29 cellular contexts compared by ENCODE assay signal in genomic region chr1:39727932-39728317, GRCh38. TPM values are rescaled to one million over a fixed set of nuclear protein-coding genes. Genes with fewer than 3 reads are reported as not detected.
DNase-seq lines count a peak whose midpoint lies in the region; ATAC-seq, FAIRE-seq and TF ChIP-seq lines count a peak whose summit lies in the region.
"Had no signal": no experiment of that assay in that cellular context is flagged by ENCODE, and none has a peak within 500 bp of the region (broad histone marks: within the 10 kb centered on the region; RNA-seq: fewer than 3 reads in every experiment).

No MANE protein-coding gene starts in this region.

- H3K27ac ChIP-seq in neuronal stem cell (replicated peaks; ENCODE audit: low read length), result no peak overlapping the region
- H3K27ac ChIP-seq: esophagus squamous epithelium, gastrocnemius medialis, neutrophil, skin epidermis, thoracic aorta had no signal

- no peak overlapping the region for H2BK12ac ChIP-seq in neuronal stem cell (ENCODE audit: low read length)

- peaks cover 39% of the 10 kb centered on the region for H3K27me3 Mint-ChIP-seq in activated naive CD4-positive, alpha-beta T cell treated with anti-CD3 and anti-CD28 coated beads, Interleukin-2, amount 50 U/mL, for 24 hours
- H3K27me3 Mint-ChIP-seq in activated T-helper 1 cell treated with anti-CD3 and anti-CD28 coated beads, Interleukin-12 subunit alpha, Interleukin-12 subunit beta, Interleukin-2, Interleukin-4 antibody, amounts not matched to agents 30 ng/mL and 10 ng/mL and 1 ng/mL, durations not matched to agents 14 hours and 24 hours and 36 hours (ENCODE audit: insufficient read depth), result peaks cover 31% of the 10 kb centered on the region

- no peak overlapping the region for H3K14ac ChIP-seq in neuronal stem cell (ENCODE audit: low read length)

- H3K27me3 ChIP-seq in neuronal stem cell (ENCODE audit: control insufficient read depth in 3 of 3, insufficient read depth in 3 of 3, low read depth in 1 of 3, low read length in 3 of 3), result peaks cover 0 to 77% (median 17%) of the 10 kb centered on the region in 3 experiments

- no peak overlapping the region for H3K4me3 ChIP-seq in neuronal stem cell (ENCODE audit: low read length in 2 of 2)
- H3K4me3 ChIP-seq: esophagus squamous epithelium, gastrocnemius medialis, skin epidermis, thoracic aorta had no signal

- no peak overlapping the region for H3K4me3 Mint-ChIP-seq in activated naive CD4-positive, alpha-beta T cell treated with anti-CD3 and anti-CD28 coated beads, Interleukin-2, amount 50 U/mL, for 24 hours
- H3K4me3 Mint-ChIP-seq in activated T-helper 1 cell treated with anti-CD3 and anti-CD28 coated beads, Interleukin-12 subunit alpha, Interleukin-12 subunit beta, Interleukin-2, Interleukin-4 antibody, amounts not matched to agents 30 ng/mL and 10 ng/mL and 1 ng/mL, durations not matched to agents 14 hours and 24 hours and 36 hours, result peak overlapping the region; percentile 37
- H3K4me3 Mint-ChIP-seq: brain; stimulated activated effector memory CD8-positive, alpha-beta T cell treated with anti-CD3 and anti-CD28 coated beads, Interleukin-12 subunit alpha, Interleukin-12 subunit beta, amount 100 ng/mL, for 72 hours had no signal

- H3K36me3 ChIP-seq in neuronal stem cell (replicated peaks in 1 of 2; ENCODE audit: control insufficient read depth in 2 of 2, insufficient read depth in 2 of 2, low read length in 2 of 2), result no peaks in the 10 kb centered on the region
- H3K36me3 ChIP-seq: esophagus squamous epithelium, gastrocnemius medialis, neutrophil, thoracic aorta had no signal

- intact Hi-C loops in activated T-helper 1 cell treated with anti-CD3 and anti-CD28 coated beads, Interleukin-12 subunit alpha, Interleukin-12 subunit beta, Interleukin-2, Interleukin-4 antibody, amounts not matched to agents 30 ng/mL and 10 ng/mL and 1 ng/mL, durations not matched to agents 14 hours and 24 hours and 36 hours (cut with micrococcal nuclease), result loop anchor here (10.0 kb wide), 1 partner anchor 323 kb away; no protein-coding TSS in a partner anchor

- H3K4me1 ChIP-seq in neuronal stem cell (ENCODE audit: control insufficient read depth in 2 of 2, insufficient read depth in 1 of 2, low read depth in 1 of 2, low read length in 2 of 2), result peaks cover 0 to 3% of the 10 kb centered on the region in 2 donors
- H3K4me1 ChIP-seq: esophagus squamous epithelium had no signal

- ATAC-seq in activated naive CD4-positive, alpha-beta T cell treated with anti-CD3 and anti-CD28 coated beads, Interleukin-2, amount 50 U/mL, for 72 hours, result no peak
- ATAC-seq in HG02870 (IDR thresholded peaks at IDR 0.05; ENCODE audit: unreplicated experiment), result no peak
- ATAC-seq: gastrocnemius medialis; PC-3; stimulated activated effector memory CD8-positive, alpha-beta T cell treated with anti-CD3 and anti-CD28 coated beads, Interleukin-12 subunit alpha, Interleukin-12 subunit beta, amount 100 ng/mL, for 72 hours had no signal

- no peak overlapping the region for H2BK120ac ChIP-seq in neuronal stem cell (ENCODE audit: low read depth, low read length)

- peak overlapping the region; percentile 38 for H3K18ac ChIP-seq in neuronal stem cell (ENCODE audit: low read length)

- no peaks in the 10 kb centered on the region for H3K9me3 ChIP-seq in neuronal stem cell (replicated peaks in 1 of 2; ENCODE audit: control insufficient read depth in 2 of 2, insufficient read depth in 1 of 2, low read depth in 1 of 2, low read length in 2 of 2)
- H3K9me3 ChIP-seq: esophagus squamous epithelium, gastrocnemius medialis, neutrophil, thoracic aorta had no signal

- peaks cover 8% of the 10 kb centered on the region for H3K4me1 Mint-ChIP-seq in activated naive CD4-positive, alpha-beta T cell treated with anti-CD3 and anti-CD28 coated beads, Interleukin-2, amount 50 U/mL, for 24 hours
- H3K4me1 Mint-ChIP-seq in activated T-helper 1 cell treated with anti-CD3 and anti-CD28 coated beads, Interleukin-12 subunit alpha, Interleukin-12 subunit beta, Interleukin-2, Interleukin-4 antibody, amounts not matched to agents 30 ng/mL and 10 ng/mL and 1 ng/mL, durations not matched to agents 14 hours and 24 hours and 36 hours (ENCODE audit: low read depth), result peaks cover 31% of the 10 kb centered on the region

- H3K27ac Mint-ChIP-seq in activated naive CD4-positive, alpha-beta T cell treated with anti-CD3 and anti-CD28 coated beads, Interleukin-2, amount 50 U/mL, for 24 hours, result peak overlapping the region; percentile 30
- H3K27ac Mint-ChIP-seq in activated naive CD4-positive, alpha-beta T cell treated with anti-CD3 and anti-CD28 coated beads, Interleukin-2, amount 50 U/mL, for 72 hours, result peak overlapping the region in 1 of 2 donors; percentile 29
- H3K27ac Mint-ChIP-seq in activated T-helper 1 cell treated with anti-CD3 and anti-CD28 coated beads, Interleukin-12 subunit alpha, Interleukin-12 subunit beta, Interleukin-2, Interleukin-4 antibody, amounts not matched to agents 30 ng/mL and 10 ng/mL and 1 ng/mL, durations not matched to agents 14 hours and 24 hours and 36 hours, result peak overlapping the region; percentile 29
- H3K27ac Mint-ChIP-seq: activated T-helper 2 cell treated with anti-CD3 and anti-CD28 coated beads, Interferon-gamma antibody, Interleukin-2, Interleukin-4, amounts not matched to agents 10 μg/mL and 5 μg/mL and 100 μg/mL, durations not matched to agents 14 hours and 24 hours and 36 hours; brain; stimulated activated effector memory CD8-positive, alpha-beta T cell treated with anti-CD3 and anti-CD28 coated beads, Interleukin-12 subunit alpha, Interleukin-12 subunit beta, amount 100 ng/mL, for 72 hours had no signal

- peak overlapping the region; percentile 60 for H3K9ac ChIP-seq in neuronal stem cell (ENCODE audit: low read depth, low read length, poor library complexity)

- no peaks in the 10 kb centered on the region for H3K36me3 Mint-ChIP-seq in activated naive CD4-positive, alpha-beta T cell treated with anti-CD3 and anti-CD28 coated beads, Interleukin-2, amount 50 U/mL, for 24 hours
- peaks cover 0 to 6% of the 10 kb centered on the region in 2 donors for H3K36me3 Mint-ChIP-seq in activated naive CD4-positive, alpha-beta T cell treated with anti-CD3 and anti-CD28 coated beads, Interleukin-2, amount 50 U/mL, for 72 hours
- H3K36me3 Mint-ChIP-seq in activated T-helper 1 cell treated with anti-CD3 and anti-CD28 coated beads, Interleukin-12 subunit alpha, Interleukin-12 subunit beta, Interleukin-2, Interleukin-4 antibody, amounts not matched to agents 30 ng/mL and 10 ng/mL and 1 ng/mL, durations not matched to agents 14 hours and 24 hours and 36 hours (ENCODE audit: low read depth), result no peaks in the 10 kb centered on the region
- H3K36me3 Mint-ChIP-seq: brain; stimulated activated effector memory CD8-positive, alpha-beta T cell treated with anti-CD3 and anti-CD28 coated beads, Interleukin-12 subunit alpha, Interleukin-12 subunit beta, amount 100 ng/mL, for 72 hours had no signal

- H2AK5ac ChIP-seq in neuronal stem cell (ENCODE audit: low read depth, low read length), result no peak overlapping the region

- no peak overlapping the region for H2AFZ ChIP-seq in neuronal stem cell (ENCODE audit: low read length)

- no peak for DNase-seq in activated naive CD4-positive, alpha-beta T cell treated with anti-CD3 and anti-CD28 coated beads, Interleukin-2, amount 50 U/mL, for 72 hours (ENCODE audit: low spot score in 2 of 2)
- no peak for DNase-seq in GM12892 (ENCODE audit: insufficient read length)
- no peak for DNase-seq in activated T-helper 1 cell treated with anti-CD3 and anti-CD28 coated beads, Interleukin-12 subunit alpha, Interleukin-12 subunit beta, Interleukin-2, Interleukin-4 antibody, amounts not matched to agents 30 ng/mL and 10 ng/mL and 1 ng/mL, durations not matched to agents 14 hours and 24 hours and 36 hours (ENCODE audit: low spot score)
- no peak for DNase-seq in neuronal stem cell (ENCODE audit: low spot score)
- DNase-seq in MV-4-11 (lab: John Stamatoyannopoulos, UW), result no peak
- DNase-seq in GM20000 (ENCODE audit: low spot score), result no peak
- DNase-seq: activated CD4-positive, alpha-beta T cell treated with anti-CD3 and anti-CD28 coated beads for 1 hour; effector CD8-positive, alpha-beta T cell; esophagus squamous epithelium; gastrocnemius medialis; GF-D8; NCI-H1092 treated with DMSO at 0.1 percent for 48 hours; NCI-H2029 treated with DMSO at 0.1 percent for 48 hours; NCI-H82; PC-3; SHP77; stimulated activated CD4-positive, alpha-beta T cell treated with anti-CD3 and anti-CD28 coated beads, Interleukin-1b, Interleukin-23, amount 100 ng/mL, for 48 hours; SW 1271 had no signal

- H4K91ac ChIP-seq in neuronal stem cell (ENCODE audit: low read depth, low read length, poor library complexity), result no peak overlapping the region

- H3K79me1 ChIP-seq in neuronal stem cell (ENCODE audit: low read depth, low read length), result no peaks in the 10 kb centered on the region

- H2BK5ac ChIP-seq in neuronal stem cell (ENCODE audit: low read length), result no peak overlapping the region

- no CpG with 5 or more reads among the region's 14 CpGs for WGBS in neuronal stem cell (ENCODE audit: extremely low coverage in 2 of 2, insufficient read length in 2 of 2, insufficient replicate concordance in 1 of 2), 2 donors

- H3K9me3 Mint-ChIP-seq in activated naive CD4-positive, alpha-beta T cell treated with anti-CD3 and anti-CD28 coated beads, Interleukin-2, amount 50 U/mL, for 24 hours, result no peaks in the 10 kb centered on the region
- H3K9me3 Mint-ChIP-seq in activated naive CD4-positive, alpha-beta T cell treated with anti-CD3 and anti-CD28 coated beads, Interleukin-2, amount 50 U/mL, for 72 hours, result no peaks in the 10 kb centered on the region
- no peaks in the 10 kb centered on the region for H3K9me3 Mint-ChIP-seq in activated T-helper 1 cell treated with anti-CD3 and anti-CD28 coated beads, Interleukin-12 subunit alpha, Interleukin-12 subunit beta, Interleukin-2, Interleukin-4 antibody, amounts not matched to agents 30 ng/mL and 10 ng/mL and 1 ng/mL, durations not matched to agents 14 hours and 24 hours and 36 hours
- H3K9me3 Mint-ChIP-seq: activated T-helper 2 cell treated with anti-CD3 and anti-CD28 coated beads, Interferon-gamma antibody, Interleukin-2, Interleukin-4, amounts not matched to agents 10 μg/mL and 5 μg/mL and 100 μg/mL, durations not matched to agents 14 hours and 24 hours and 36 hours; stimulated activated effector memory CD8-positive, alpha-beta T cell treated with anti-CD3 and anti-CD28 coated beads, Interleukin-12 subunit alpha, Interleukin-12 subunit beta, amount 100 ng/mL, for 72 hours had no signal

- H4K8ac ChIP-seq in neuronal stem cell (ENCODE audit: low read depth, low read length), result no peak overlapping the region

- H3K23ac ChIP-seq in neuronal stem cell (ENCODE audit: low read depth, low read length, poor library complexity), result no peak overlapping the region

- TF ChIP-seq CTCF in GM20000 (IDR thresholded peaks at IDR 0.05; ENCODE audit: extremely low read depth, missing control alignments), result no peak

- no peak overlapping the region for H3K4me2 ChIP-seq in neuronal stem cell (ENCODE audit: insufficient read depth, low read length, poor library complexity, severe bottlenecking)

- FAIRE-seq in GM12892 (lab: Jason Lieb, UNC), result peak; percentile 83
- FAIRE-seq: keratinocyte had no signal

- TF ChIP-seq POLR2A in GM12892 (IDR thresholded peaks at IDR 0.05; ENCODE audit: low read depth, low read length), result no peak

- no peak overlapping the region for H3K4ac ChIP-seq in neuronal stem cell (ENCODE audit: low read length)

- H2BK15ac ChIP-seq in neuronal stem cell (ENCODE audit: low read length), result no peak overlapping the region

RNA-seq across cellular contexts. Expression of gene PPIE, which starts 10.8 kb away (rescaled TPM):
- total RNA-seq in activated naive CD4-positive, alpha-beta T cell treated with anti-CD3 and anti-CD28 coated beads, Interleukin-2, amount 50 U/mL, for 72 hours, result 10 to 100 TPM; 70.6 to 79.5 TPM
- 78.6 TPM for polyA plus RNA-seq in GM12892 (2012; ENCODE audit: missing spikeins)
- 68.1 and 75.0 TPM in 2 replicates for total RNA-seq in activated T-helper 1 cell treated with anti-CD3 and anti-CD28 coated beads, Interleukin-12 subunit alpha, Interleukin-12 subunit beta, Interleukin-2, Interleukin-4 antibody, amounts not matched to agents 30 ng/mL and 10 ng/mL and 1 ng/mL, durations not matched to agents 14 hours and 24 hours and 36 hours
- polyA plus RNA-seq in neuronal stem cell (2013, experiment 1 of 2), result 49.7 TPM
- polyA plus RNA-seq in neuronal stem cell (2013, experiment 2 of 2), result 46.8 TPM

RNA-seq across cellular contexts. Expression of gene HPCAL4, which starts 36.7 kb away (rescaled TPM):
- total RNA-seq in activated naive CD4-positive, alpha-beta T cell treated with anti-CD3 and anti-CD28 coated beads, Interleukin-2, amount 50 U/mL, for 72 hours, result 1 to 10 TPM in 1 of 2 donors, under 1 TPM in 1; 0.18 to 4.3 TPM
- 1.1 TPM for polyA plus RNA-seq in GM12892 (2012; ENCODE audit: missing spikeins)
- total RNA-seq in activated T-helper 1 cell treated with anti-CD3 and anti-CD28 coated beads, Interleukin-12 subunit alpha, Interleukin-12 subunit beta, Interleukin-2, Interleukin-4 antibody, amounts not matched to agents 30 ng/mL and 10 ng/mL and 1 ng/mL, durations not matched to agents 14 hours and 24 hours and 36 hours, result 0.69 and 0.75 TPM in 2 replicates
- polyA plus RNA-seq in neuronal stem cell (2013, experiment 1 of 2), result 0.18 TPM
- 0.11 TPM for polyA plus RNA-seq in neuronal stem cell (2013, experiment 2 of 2)
- total RNA-seq: lung microvascular endothelial cell had no signal
- polyA plus RNA-seq: keratinocyte had no signal

RNA-seq across cellular contexts. Expression of gene OXCT2, which starts 43.2 kb away (rescaled TPM):
- 1 to 10 TPM; 1.2 to 2.9 TPM for total RNA-seq in activated naive CD4-positive, alpha-beta T cell treated with anti-CD3 and anti-CD28 coated beads, Interleukin-2, amount 50 U/mL, for 72 hours
- polyA plus RNA-seq in GM12892 (2012; ENCODE audit: missing spikeins), result 1.9 TPM
- 1.6 and 1.7 TPM in 2 replicates for total RNA-seq in activated T-helper 1 cell treated with anti-CD3 and anti-CD28 coated beads, Interleukin-12 subunit alpha, Interleukin-12 subunit beta, Interleukin-2, Interleukin-4 antibody, amounts not matched to agents 30 ng/mL and 10 ng/mL and 1 ng/mL, durations not matched to agents 14 hours and 24 hours and 36 hours
- polyA plus RNA-seq in neuronal stem cell (2013, experiment 1 of 2), result 0.82 TPM
- 0.82 TPM for polyA plus RNA-seq in neuronal stem cell (2013, experiment 2 of 2)
- polyA plus RNA-seq: keratinocyte had no signal

RNA-seq across cellular contexts. Expression of gene NT5C1A, which starts 56.0 kb away (rescaled TPM):
- under 1 TPM in 1 of 2 donors, not detected in 1; 0.97 TPM for total RNA-seq in activated naive CD4-positive, alpha-beta T cell treated with anti-CD3 and anti-CD28 coated beads, Interleukin-2, amount 50 U/mL, for 72 hours
- polyA plus RNA-seq in GM12892 (2012; ENCODE audit: missing spikeins), result 1.1 TPM
- 2.8 TPM in 2 replicates for total RNA-seq in activated T-helper 1 cell treated with anti-CD3 and anti-CD28 coated beads, Interleukin-12 subunit alpha, Interleukin-12 subunit beta, Interleukin-2, Interleukin-4 antibody, amounts not matched to agents 30 ng/mL and 10 ng/mL and 1 ng/mL, durations not matched to agents 14 hours and 24 hours and 36 hours
- 0.04 TPM for polyA plus RNA-seq in neuronal stem cell (2013, experiment 1 of 2)
- not detected for polyA plus RNA-seq in neuronal stem cell (2013, experiment 2 of 2)
- total RNA-seq: esophagus squamous epithelium, LHCN-M2, lung microvascular endothelial cell, PC-3 had no signal
- polyA plus RNA-seq: keratinocyte had no signal
